8 cellular contexts compared by ENCODE assay signal in genomic region chr1:209652873-209653401, GRCh38. TPM values are rescaled to one million over a fixed set of nuclear protein-coding genes. Genes with fewer than 3 reads are reported as not detected.
DNase-seq lines count a peak whose midpoint lies in the region; ATAC-seq and TF ChIP-seq lines count a peak whose summit lies in the region.

No MANE protein-coding gene starts in this region.

- TF ChIP-seq CTCF in lower leg skin (IDR thresholded peaks at IDR 0.05), result no peak

- 41 to 50% methylated on average over 3 of the region's 3 CpGs for WGBS in lower leg skin, 2 donors

- no peaks in the 10 kb centered on the region for H3K36me3 ChIP-seq in BLaER1

- H3K27ac ChIP-seq in BLaER1, result peak overlapping the region; percentile 4; the same call in 1 of the 2 replicates

- no peaks in the 10 kb centered on the region for H3K27me3 ChIP-seq in BLaER1

- H3K9me3 ChIP-seq in BLaER1, result no peaks in the 10 kb centered on the region

- intact Hi-C loops in lower leg skin (cut with DNase I; ENCODE audit: low total_unique reads), result no loop called here

- H4K20me1 ChIP-seq in BLaER1, result no peaks in the 10 kb centered on the region

- TF ChIP-seq POLR2A in lower leg skin (IDR thresholded peaks at IDR 0.05), result no peak

- in situ Hi-C loops in SK-MEL-5 (cut with HindIII; ENCODE audit: low pct_unique_long_range_greater_than_20kb, low sequenced_read_pairs), result no loop called here
- in situ Hi-C loops in T47D (cut with HindIII; ENCODE audit: low pct_unique_long_range_greater_than_20kb, low sequenced_read_pairs), result no loop called here

- no peak overlapping the region for H3K9ac ChIP-seq in BLaER1

- DNase-seq in SK-MEL-5 (ENCODE audit: low read depth, low spot score) (peak; percentile 93), T47D (ENCODE audit: low read depth in 1 of 2, low spot score in 1 of 2) (peak; percentile 78 to 99), lower leg skin (ENCODE audit: low spot score in 2 of 2) (peak; percentile 86 to 94)
- peak; percentile 72 for DNase-seq in stimulated activated naive CD8-positive, alpha-beta T cell treated with anti-CD3 and anti-CD28 coated beads, Interleukin-15, Interleukin-2, amounts not matched to agents 100 U/mL and 50 U/mL, for 24 hours
- DNase-seq in central memory CD4-positive, alpha-beta T cell, result no peak

- H3K4me3 ChIP-seq in BLaER1, result no peak overlapping the region
- H3K4me3 ChIP-seq in lower leg skin (ENCODE audit: low read depth, poor library complexity, severe bottlenecking), result no peak overlapping the region

- peak; percentile 33 for ATAC-seq in HG02678 (IDR thresholded peaks at IDR 0.05; ENCODE audit: unreplicated experiment)
- peak; percentile 65 for ATAC-seq in stimulated activated naive CD8-positive, alpha-beta T cell treated with anti-CD3 and anti-CD28 coated beads, Interleukin-15, Interleukin-2, amounts not matched to agents 100 U/mL and 50 U/mL, for 24 hours
- ATAC-seq in HG03175 (IDR thresholded peaks at IDR 0.05; ENCODE audit: unreplicated experiment), result no peak

- H3K4me2 ChIP-seq in BLaER1, result peak overlapping the region; percentile 58

- H3K4me1 ChIP-seq in BLaER1, result peaks cover 63% of the 10 kb centered on the region

RNA-seq across cellular contexts. Expression of gene LAMB3, which starts 0.7 kb away (rescaled TPM):
- 0.88 and 2.0 TPM in 2 replicates for total RNA-seq in SK-MEL-5 (2014; rRNA removed; shearing (Covaris generic))
- 1.7 and 4.2 TPM in 2 replicates for polyA plus RNA-seq in SK-MEL-5 (2015; cell fraction: cytosol; rRNA removed)
- polyA plus RNA-seq in SK-MEL-5 (2015; cell fraction: nucleus; rRNA removed), result 1.1 and 1.3 TPM in 2 replicates
- 100 to 1,000 TPM in 3 of 4 donors, 10 to 100 TPM in 1; 70.0 to 181 (median 123) TPM for total RNA-seq in lower leg skin

RNA-seq across cellular contexts. Expression of gene G0S2, which starts 22.3 kb away (rescaled TPM):
- total RNA-seq in SK-MEL-5 (2014; rRNA removed; shearing (Covaris generic)), result 0.18 TPM in 1 of 2 replicates, not detected in the other
- 0.56 and 1.2 TPM in 2 replicates for polyA plus RNA-seq in SK-MEL-5 (2015; cell fraction: cytosol; rRNA removed)
- 0.33 TPM in 1 of 2 replicates, not detected in the other for polyA plus RNA-seq in SK-MEL-5 (2015; cell fraction: nucleus; rRNA removed)
- 10 to 100 TPM in 3 of 4 donors, 1 to 10 TPM in 1; 4.9 to 68.7 (median 30.5) TPM for total RNA-seq in lower leg skin

RNA-seq across cellular contexts. Expression of gene HSD11B1, which starts 51.7 kb away (rescaled TPM):
- total RNA-seq in SK-MEL-5 (2014; rRNA removed; shearing (Covaris generic)), result not detected in 2 replicates
- polyA plus RNA-seq in SK-MEL-5 (2015; cell fraction: cytosol; rRNA removed), result not detected in 2 replicates
- polyA plus RNA-seq in SK-MEL-5 (2015; cell fraction: nucleus; rRNA removed), result not detected in 2 replicates
- 100 to 1,000 TPM in 1 of 4 donors, 10 to 100 TPM in 3; 37.1 to 166 (median 55.9) TPM for total RNA-seq in lower leg skin

Comparison
In these comparisons a context has a peak if more than half of its experiments do, and no peak if none do; other contexts are left out.
1. RNA of gene LAMB3, which starts 0.7 kb away (total RNA-seq): 70.0 to 181 TPM in lower leg skin; 0.88 to 2.0 TPM in SK-MEL-5; every median in the first group is over 10 times any median in the second.
2. RNA of gene HSD11B1, which starts 51.7 kb away (total RNA-seq): 37.1 to 166 TPM in lower leg skin; not detected in SK-MEL-5; every median in the first group is over 10 times any median in the second.